In the genomic region with DNA sequence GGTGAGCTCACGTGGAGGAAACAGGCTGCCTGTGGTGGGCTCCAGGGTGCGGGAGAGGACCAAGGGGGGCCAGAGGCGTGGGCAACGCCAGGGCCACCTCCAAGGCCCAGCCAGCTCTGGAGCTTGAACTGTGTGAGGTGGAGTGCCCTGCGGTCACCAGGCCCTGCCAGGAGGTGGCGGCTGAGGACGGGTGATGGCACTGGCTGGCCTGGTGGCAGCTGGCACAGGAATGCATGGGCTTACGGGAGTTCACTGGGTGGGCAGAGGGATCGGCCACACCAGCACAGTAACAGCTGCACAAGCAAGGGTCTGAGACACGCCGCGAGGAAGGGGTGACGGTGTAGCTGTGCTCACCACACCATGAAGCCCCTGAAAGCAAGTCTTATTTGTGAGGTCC, we compare ENCODE assay signal across 9 cellular contexts. TPM values are rescaled to one million over a fixed set of nuclear protein-coding genes. Genes with fewer than 3 reads are reported as not detected.
DNase-seq lines count a peak whose midpoint lies in the region; ATAC-seq, FAIRE-seq and TF ChIP-seq lines count a peak whose summit lies in the region.
"Had no signal": no experiment of that assay in that cellular context is flagged by ENCODE, and none has a peak within 500 bp of the region (broad histone marks: within the 10 kb centered on the region; RNA-seq: fewer than 3 reads in every experiment).

No MANE protein-coding gene starts in this region.

- H3K27ac Mint-ChIP-seq in activated naive CD4-positive, alpha-beta T cell treated with anti-CD3 and anti-CD28 coated beads for 36 hours = no peak overlapping the region
- no peak overlapping the region for H3K27ac Mint-ChIP-seq in stimulated activated naive CD8-positive, alpha-beta T cell treated with anti-CD3 and anti-CD28 coated beads, Interleukin-15, amount 100 ng/mL, for 72 hours
- H3K27ac Mint-ChIP-seq: activated naive CD8-positive, alpha-beta T cell had no signal

- intact Hi-C loops in activated naive CD4-positive, alpha-beta T cell treated with anti-CD3 and anti-CD28 coated beads for 36 hours (cut with micrococcal nuclease) = no loop called here
- intact Hi-C loops in kidney (cut with DNase I) = no loop called here

- H3K27ac ChIP-seq in kidney (ENCODE audit: low read depth in 2 of 2, low read length in 2 of 2) = no peak overlapping the region

- FAIRE-seq in kidney (lab: Jason Lieb, UNC) = no peak

- no peaks in the 10 kb centered on the region for H3K9me3 Mint-ChIP-seq in activated naive CD4-positive, alpha-beta T cell treated with anti-CD3 and anti-CD28 coated beads for 36 hours
- no peaks in the 10 kb centered on the region for H3K9me3 Mint-ChIP-seq in stimulated activated naive CD8-positive, alpha-beta T cell treated with anti-CD3 and anti-CD28 coated beads, Interleukin-15, amount 100 ng/mL, for 72 hours

- H3K4me3 Mint-ChIP-seq in activated naive CD4-positive, alpha-beta T cell treated with anti-CD3 and anti-CD28 coated beads for 36 hours = no peak overlapping the region
- H3K4me3 Mint-ChIP-seq in stimulated activated naive CD8-positive, alpha-beta T cell treated with anti-CD3 and anti-CD28 coated beads, Interleukin-15, amount 100 ng/mL, for 72 hours = no peak overlapping the region
- H3K4me3 Mint-ChIP-seq: activated naive CD8-positive, alpha-beta T cell had no signal

- peak; percentile 62 for ATAC-seq in stimulated activated naive CD8-positive, alpha-beta T cell treated with anti-CD3 and anti-CD28 coated beads, Interleukin-15, amount 100 ng/mL, for 72 hours
- ATAC-seq in HG02885 (IDR thresholded peaks at IDR 0.05; ENCODE audit: poor library complexity, unreplicated experiment) (no peak), HG03565 (IDR thresholded peaks at IDR 0.05; ENCODE audit: unreplicated experiment) (no peak)

- H3K36me3 Mint-ChIP-seq in activated naive CD4-positive, alpha-beta T cell treated with anti-CD3 and anti-CD28 coated beads for 36 hours (ENCODE audit: low read depth) = peaks cover 1% of the 10 kb centered on the region
- H3K36me3 Mint-ChIP-seq: activated naive CD8-positive, alpha-beta T cell had no signal

- no peaks in the 10 kb centered on the region for H3K27me3 Mint-ChIP-seq in activated naive CD4-positive, alpha-beta T cell treated with anti-CD3 and anti-CD28 coated beads for 36 hours (ENCODE audit: low read depth)
- H3K27me3 Mint-ChIP-seq in stimulated activated naive CD8-positive, alpha-beta T cell treated with anti-CD3 and anti-CD28 coated beads, Interleukin-15, amount 100 ng/mL, for 72 hours = no peaks in the 10 kb centered on the region
- H3K27me3 Mint-ChIP-seq: activated naive CD8-positive, alpha-beta T cell had no signal

- H3K4me1 Mint-ChIP-seq in activated naive CD4-positive, alpha-beta T cell treated with anti-CD3 and anti-CD28 coated beads for 36 hours (ENCODE audit: low read depth) = no peaks in the 10 kb centered on the region
- peaks cover 7% of the 10 kb centered on the region for H3K4me1 Mint-ChIP-seq in stimulated activated naive CD8-positive, alpha-beta T cell treated with anti-CD3 and anti-CD28 coated beads, Interleukin-15, amount 100 ng/mL, for 72 hours

- CTCF ChIA-PET in activated naive CD4-positive, alpha-beta T cell treated with anti-CD3 and anti-CD28 coated beads for 36 hours (lab: Charles Lee) = no interaction called here

- no peak overlapping the region for H3K9ac ChIP-seq in kidney (ENCODE audit: low read length in 2 of 2)

- peaks cover 11 to 13% of the 10 kb centered on the region in 2 donors for H3K36me3 ChIP-seq in kidney (ENCODE audit: control insufficient read depth in 1 of 2, insufficient read depth in 2 of 2, low read length in 2 of 2)

- DNase-seq in activated naive CD4-positive, alpha-beta T cell treated with anti-CD3 and anti-CD28 coated beads for 36 hours = peak; percentile 37
- no peak for DNase-seq in activated naive CD4-positive, alpha-beta T cell (lab: John Stamatoyannopoulos, UW)
- DNase-seq in SW480 (ENCODE audit: low spot score) (peak; percentile 9), kidney (peak; percentile 70), ACHN (no peak)
- DNase-seq in stimulated activated naive CD8-positive, alpha-beta T cell treated with anti-CD3 and anti-CD28 coated beads, Interleukin-15, amount 100 ng/mL, for 72 hours = no peak

- peaks cover 5 to 9% of the 10 kb centered on the region in 2 donors for H3K4me1 ChIP-seq in kidney (ENCODE audit: control insufficient read depth in 1 of 2, insufficient read depth in 1 of 2, low read depth in 1 of 2, low read length in 2 of 2)

- no peaks in the 10 kb centered on the region for H3K9me3 ChIP-seq in kidney (ENCODE audit: control insufficient read depth in 1 of 2, low read length in 2 of 2)

- TF ChIP-seq CTCF in kidney (IDR thresholded peaks at IDR 0.05; ENCODE audit: borderline replicate concordance, extremely low read depth, insufficient read depth) = peak; percentile 29

- in situ Hi-C loops in ACHN (cut with HindIII; ENCODE audit: low pct_ligation_motif_present, low pct_unique_long_range_greater_than_20kb, low sequenced_read_pairs) = no loop called here

- H3K4me3 ChIP-seq in kidney (ENCODE audit: low read length in 2 of 2) = no peak overlapping the region

RNA-seq across cellular contexts. Expression of a gene that starts 15.8 kb away (rescaled TPM):
- 10 to 100 TPM; 19.9 to 21.7 TPM for total RNA-seq in activated naive CD4-positive, alpha-beta T cell treated with anti-CD3 and anti-CD28 coated beads for 36 hours
- 65.5 TPM for total RNA-seq in kidney
- 88.0 TPM for polyA plus RNA-seq in kidney (ENCODE audit: insufficient read depth, low read depth, low replicate concordance)

Comparison
In these comparisons a context has a peak if more than half of its experiments do, and no peak if none do; other contexts are left out.
1. DNase-seq: peak in activated naive CD4-positive, alpha-beta T cell treated with anti-CD3 and anti-CD28 coated beads for 36 hours (single experiment), SW480 (single experiment) and kidney (single experiment); none in activated naive CD4-positive, alpha-beta T cell (0 of 4), stimulated activated naive CD8-positive, alpha-beta T cell treated with anti-CD3 and anti-CD28 coated beads, Interleukin-15, amount 100 ng/mL, for 72 hours (0 of 2) and ACHN (single experiment).